Comparison of ENCODE assay signal across 11 cellular contexts in genomic region chr10:102801978-102802377, GRCh38. TPM values are rescaled to one million over a fixed set of nuclear protein-coding genes. Genes with fewer than 3 reads are reported as not detected.
DNase-seq lines count a peak whose midpoint lies in the region; ATAC-seq and TF ChIP-seq lines count a peak whose summit lies in the region.
"Had no signal": no experiment of that assay in that cellular context is flagged by ENCODE, and none has a peak within 500 bp of the region (broad histone marks: within the 10 kb centered on the region; RNA-seq: fewer than 3 reads in every experiment).

No MANE protein-coding gene starts in this region.

- H3K27me3 ChIP-seq in mesenchymal stem cell (ENCODE audit: control insufficient read depth in 1 of 2, insufficient read depth in 1 of 2, low read length in 2 of 2): no peaks in the 10 kb centered on the region
- H3K27me3 ChIP-seq in testis: no peaks in the 10 kb centered on the region

- no peak for TF ChIP-seq CTCF in testis (IDR thresholded peaks at IDR 0.05)

- intact Hi-C loops in activated T-helper 2 cell treated with anti-CD3 and anti-CD28 coated beads, Interferon-gamma antibody, Interleukin-2, Interleukin-4, amounts not matched to agents 10 μg/mL and 5 μg/mL and 100 μg/mL, durations not matched to agents 14 hours and 24 hours and 36 hours (cut with micrococcal nuclease): loop anchor here (2.0 kb wide), 1 partner anchor 59 kb away; the partner anchor contains the start of gene WBP1L
- intact Hi-C loops in testis (cut with DNase I; ENCODE audit: low total_unique reads): no loop called here

- H2BK15ac ChIP-seq in mesenchymal stem cell (ENCODE audit: low read depth, poor library complexity, severe bottlenecking): no peak overlapping the region

- H3K4me1 ChIP-seq in mesenchymal stem cell (ENCODE audit: control insufficient read depth, insufficient read depth, low read depth, low read length) (peaks cover 9% of the 10 kb centered on the region), testis (peaks cover 44% of the 10 kb centered on the region)

- H3K9me3 ChIP-seq in mesenchymal stem cell (ENCODE audit: control insufficient read depth, low read length) (no peaks in the 10 kb centered on the region), testis (no peaks in the 10 kb centered on the region)

- H3K4me1 Mint-ChIP-seq in activated CD8-positive, alpha-beta memory T cell treated with anti-CD3 and anti-CD28 coated beads, Interleukin-2, amount 10 ng/mL, durations not matched to agents 7 days and 5 days: peaks cover 24% of the 10 kb centered on the region
- H3K4me1 Mint-ChIP-seq in activated T-helper 2 cell treated with anti-CD3 and anti-CD28 coated beads, Interferon-gamma antibody, Interleukin-2, Interleukin-4, amounts not matched to agents 10 μg/mL and 5 μg/mL and 100 μg/mL, durations not matched to agents 14 hours and 24 hours and 36 hours (ENCODE audit: low read depth): peaks cover 22% of the 10 kb centered on the region

- peak overlapping the region; percentile 88 for H3K9ac ChIP-seq in mesenchymal stem cell (ENCODE audit: low read length)

- no peak overlapping the region for H4K8ac ChIP-seq in mesenchymal stem cell (ENCODE audit: low read length)

- no peak for TF ChIP-seq POLR2A in testis (IDR thresholded peaks at IDR 0.05)

- no peak overlapping the region for H3K4me3 Mint-ChIP-seq in activated CD8-positive, alpha-beta memory T cell treated with anti-CD3 and anti-CD28 coated beads, Interleukin-2, amount 10 ng/mL, durations not matched to agents 7 days and 5 days
- H3K4me3 Mint-ChIP-seq in activated T-helper 2 cell treated with anti-CD3 and anti-CD28 coated beads, Interferon-gamma antibody, Interleukin-2, Interleukin-4, amounts not matched to agents 10 μg/mL and 5 μg/mL and 100 μg/mL, durations not matched to agents 14 hours and 24 hours and 36 hours (ENCODE audit: low read depth): no peak overlapping the region

- H2AFZ ChIP-seq in mesenchymal stem cell (ENCODE audit: low read depth, low read length): no peak overlapping the region

- H3K36me3 ChIP-seq in mesenchymal stem cell (ENCODE audit: control insufficient read depth in 1 of 2, insufficient read depth in 2 of 2, low read depth in 1 of 2, low read length in 2 of 2) (peaks cover 30 to 63% of the 10 kb centered on the region in 2 experiments), testis (ENCODE audit: low read depth, missing control alignments) (no peaks in the 10 kb centered on the region)

- H3K14ac ChIP-seq in mesenchymal stem cell (ENCODE audit: low read length in 2 of 2): no peak overlapping the region

- H3K18ac ChIP-seq in mesenchymal stem cell (ENCODE audit: low read depth in 1 of 2, low read length in 2 of 2): peak overlapping the region in 1 of 2 experiments; percentile 55

- no peak overlapping the region for H4K91ac ChIP-seq in mesenchymal stem cell (ENCODE audit: low read length)

- no peak overlapping the region for H2BK120ac ChIP-seq in mesenchymal stem cell (ENCODE audit: low read depth, low read length)

- DNase-seq in activated CD8-positive, alpha-beta memory T cell treated with anti-CD3 and anti-CD28 coated beads, Interleukin-2, amount 10 ng/mL, durations not matched to agents 7 days and 5 days: no peak
- DNase-seq in activated CD8-positive, alpha-beta memory T cell treated with anti-CD3 and anti-CD28 coated beads, Interleukin-2, amount 50 U/mL, for 4 hours: no peak
- no peak for DNase-seq in activated T-helper 2 cell treated with anti-CD3 and anti-CD28 coated beads, Interferon-gamma antibody, Interleukin-2, Interleukin-4, amounts not matched to agents 10 μg/mL and 5 μg/mL and 100 μg/mL, durations not matched to agents 14 hours and 24 hours and 36 hours (ENCODE audit: low spot score)
- DNase-seq in mesenchymal stem cell: peak; percentile 27
- DNase-seq in testis: no peak
- DNase-seq in T1000 (lab: John Stamatoyannopoulos, UW): no peak
- DNase-seq in D341Med (ENCODE audit: low spot score): no peak
- DNase-seq: NCI-H345 had no signal

- H3K27me3 Mint-ChIP-seq in activated CD8-positive, alpha-beta memory T cell treated with anti-CD3 and anti-CD28 coated beads, Interleukin-2, amount 10 ng/mL, durations not matched to agents 7 days and 5 days: no peaks in the 10 kb centered on the region
- no peaks in the 10 kb centered on the region for H3K27me3 Mint-ChIP-seq in activated T-helper 2 cell treated with anti-CD3 and anti-CD28 coated beads, Interferon-gamma antibody, Interleukin-2, Interleukin-4, amounts not matched to agents 10 μg/mL and 5 μg/mL and 100 μg/mL, durations not matched to agents 14 hours and 24 hours and 36 hours (ENCODE audit: low read depth)

- ATAC-seq in activated CD8-positive, alpha-beta memory T cell treated with anti-CD3 and anti-CD28 coated beads, Interleukin-2, amount 10 ng/mL, durations not matched to agents 7 days and 5 days: no peak
- ATAC-seq in GM21717 (IDR thresholded peaks at IDR 0.05; ENCODE audit: unreplicated experiment): no peak

- no peak overlapping the region for H2BK5ac ChIP-seq in mesenchymal stem cell (ENCODE audit: low read depth, low read length, poor library complexity, severe bottlenecking)

- H3K4me3 ChIP-seq in mesenchymal stem cell (ENCODE audit: insufficient read depth in 1 of 2, low read depth in 1 of 2, low read length in 2 of 2) (no peak overlapping the region), testis (no peak overlapping the region)

- WGBS in mesenchymal stem cell: 67% methylated on average over 2 of the region's 3 CpGs
- WGBS in testis, 2 donors: 39 to 58% methylated on average over 3 of the region's 3 CpGs

- H3K23ac ChIP-seq in mesenchymal stem cell (ENCODE audit: low read length in 2 of 2): no peak overlapping the region

- peak overlapping the region; percentile 43 for H3K27ac Mint-ChIP-seq in activated CD8-positive, alpha-beta memory T cell treated with anti-CD3 and anti-CD28 coated beads, Interleukin-2, amount 10 ng/mL, durations not matched to agents 7 days and 5 days
- H3K27ac Mint-ChIP-seq in activated T-helper 2 cell treated with anti-CD3 and anti-CD28 coated beads, Interferon-gamma antibody, Interleukin-2, Interleukin-4, amounts not matched to agents 10 μg/mL and 5 μg/mL and 100 μg/mL, durations not matched to agents 14 hours and 24 hours and 36 hours: peak overlapping the region; percentile 98

- H3K27ac ChIP-seq in mesenchymal stem cell (ENCODE audit: low read length, poor library complexity, severe bottlenecking): no peak overlapping the region
- peak overlapping the region; percentile 53 to 59 for H3K27ac ChIP-seq in testis

- no peak overlapping the region for H3K4me2 ChIP-seq in mesenchymal stem cell (ENCODE audit: low read length, poor library complexity, severe bottlenecking)

- H2AK5ac ChIP-seq in mesenchymal stem cell (ENCODE audit: low read length, severe bottlenecking): no peak overlapping the region

- no peak overlapping the region for H3K4ac ChIP-seq in mesenchymal stem cell (ENCODE audit: low read depth in 1 of 2, low read length in 2 of 2)

- H3K79me1 ChIP-seq in mesenchymal stem cell (replicated peaks; ENCODE audit: low read length, poor library complexity, severe bottlenecking): peaks cover 33% of the 10 kb centered on the region

- peaks cover 22% of the 10 kb centered on the region for H3K36me3 Mint-ChIP-seq in activated CD8-positive, alpha-beta memory T cell treated with anti-CD3 and anti-CD28 coated beads, Interleukin-2, amount 10 ng/mL, durations not matched to agents 7 days and 5 days
- peaks cover 48% of the 10 kb centered on the region for H3K36me3 Mint-ChIP-seq in activated T-helper 2 cell treated with anti-CD3 and anti-CD28 coated beads, Interferon-gamma antibody, Interleukin-2, Interleukin-4, amounts not matched to agents 10 μg/mL and 5 μg/mL and 100 μg/mL, durations not matched to agents 14 hours and 24 hours and 36 hours (ENCODE audit: low read depth)

- H2BK12ac ChIP-seq in mesenchymal stem cell (ENCODE audit: low read length in 2 of 2): no peak overlapping the region

- H3K9me3 Mint-ChIP-seq in activated CD8-positive, alpha-beta memory T cell treated with anti-CD3 and anti-CD28 coated beads, Interleukin-2, amount 10 ng/mL, durations not matched to agents 7 days and 5 days (ENCODE audit: low read depth): peaks cover 3% of the 10 kb centered on the region
- peaks cover 3% of the 10 kb centered on the region for H3K9me3 Mint-ChIP-seq in activated T-helper 2 cell treated with anti-CD3 and anti-CD28 coated beads, Interferon-gamma antibody, Interleukin-2, Interleukin-4, amounts not matched to agents 10 μg/mL and 5 μg/mL and 100 μg/mL, durations not matched to agents 14 hours and 24 hours and 36 hours

- CTCF ChIA-PET in activated CD8-positive, alpha-beta memory T cell treated with anti-CD3 and anti-CD28 coated beads, Interleukin-2, amount 10 ng/mL, durations not matched to agents 7 days and 5 days (lab: Charles Lee): interaction anchor here (1.1 kb wide), 1 partner anchor 18 kb away, joined by 3 read pairs; no protein-coding TSS in a partner anchor

RNA-seq across cellular contexts. Expression of gene CYP17A1, which starts 35.2 kb away (rescaled TPM):
- total RNA-seq in activated CD8-positive, alpha-beta memory T cell treated with anti-CD3 and anti-CD28 coated beads, Interleukin-2, amount 10 ng/mL, durations not matched to agents 7 days and 5 days: not detected
- total RNA-seq in activated T-helper 2 cell treated with anti-CD3 and anti-CD28 coated beads, Interferon-gamma antibody, Interleukin-2, Interleukin-4, amounts not matched to agents 10 μg/mL and 5 μg/mL and 100 μg/mL, durations not matched to agents 14 hours and 24 hours and 36 hours: not detected in 2 replicates
- not detected for polyA plus RNA-seq in mesenchymal stem cell (2013, experiment 1 of 2)
- polyA plus RNA-seq in mesenchymal stem cell (2013, experiment 2 of 2): not detected
- total RNA-seq in testis: 10 to 100 TPM; 12.1 to 15.1 TPM
- 146 TPM for polyA plus RNA-seq in testis (ENCODE audit: insufficient read depth, low read depth, low replicate concordance)
- total RNA-seq: T-helper 1 cell treated with Interleukin-12 subunit alpha and Interleukin-12 subunit beta and Interleukin-4 antibody, amounts not matched to agents 30 ng/mL and 1 ng/mL, for 36 hours; temporal lobe had no signal

RNA-seq across cellular contexts. Expression of gene BORCS7, which starts 52.1 kb away (rescaled TPM):
- total RNA-seq in activated CD8-positive, alpha-beta memory T cell treated with anti-CD3 and anti-CD28 coated beads, Interleukin-2, amount 10 ng/mL, durations not matched to agents 7 days and 5 days: 1 to 10 TPM; 6.6 to 8.4 TPM
- total RNA-seq in activated T-helper 2 cell treated with anti-CD3 and anti-CD28 coated beads, Interferon-gamma antibody, Interleukin-2, Interleukin-4, amounts not matched to agents 10 μg/mL and 5 μg/mL and 100 μg/mL, durations not matched to agents 14 hours and 24 hours and 36 hours: 10.4 and 10.7 TPM in 2 replicates
- 17.4 TPM for polyA plus RNA-seq in mesenchymal stem cell (2013, experiment 1 of 2)
- 18.1 TPM for polyA plus RNA-seq in mesenchymal stem cell (2013, experiment 2 of 2)
- total RNA-seq in testis: 10 to 100 TPM; 27.1 to 41.9 TPM
- polyA plus RNA-seq in testis (ENCODE audit: insufficient read depth, low read depth, low replicate concordance): 48.1 TPM

RNA-seq across cellular contexts. Expression of gene WBP1L, which starts 58.2 kb away (rescaled TPM):
- 10 to 100 TPM; 23.9 to 24.6 TPM for total RNA-seq in activated CD8-positive, alpha-beta memory T cell treated with anti-CD3 and anti-CD28 coated beads, Interleukin-2, amount 10 ng/mL, durations not matched to agents 7 days and 5 days
- 18.0 and 19.9 TPM in 2 replicates for total RNA-seq in activated T-helper 2 cell treated with anti-CD3 and anti-CD28 coated beads, Interferon-gamma antibody, Interleukin-2, Interleukin-4, amounts not matched to agents 10 μg/mL and 5 μg/mL and 100 μg/mL, durations not matched to agents 14 hours and 24 hours and 36 hours
- polyA plus RNA-seq in mesenchymal stem cell (2013, experiment 1 of 2): 59.1 TPM
- polyA plus RNA-seq in mesenchymal stem cell (2013, experiment 2 of 2): 58.7 TPM
- total RNA-seq in testis: 100 to 1,000 TPM; 113 to 165 TPM
- polyA plus RNA-seq in testis (ENCODE audit: insufficient read depth, low read depth, low replicate concordance): 72.4 TPM

Comparison
In these comparisons a context has a peak if more than half of its experiments do, and no peak if none do; other contexts are left out.
1. RNA of gene CYP17A1, which starts 35.2 kb away (total RNA-seq): 12.1 to 15.1 TPM in testis; not detected in activated CD8-positive, alpha-beta memory T cell treated with anti-CD3 and anti-CD28 coated beads, Interleukin-2, amount 10 ng/mL, durations not matched to agents 7 days and 5 days and not detected in activated T-helper 2 cell treated with anti-CD3 and anti-CD28 coated beads, Interferon-gamma antibody, Interleukin-2, Interleukin-4, amounts not matched to agents 10 μg/mL and 5 μg/mL and 100 μg/mL, durations not matched to agents 14 hours and 24 hours and 36 hours; every median in the first group is over 10 times any median in the second.